30 cellular contexts compared by ENCODE assay signal in genomic region chr7:135683609-135684008, GRCh38. TPM values are rescaled to one million over a fixed set of nuclear protein-coding genes. Genes with fewer than 3 reads are reported as not detected.
A peak's percentile ranks its signal among the peaks of the same experiment; 100 is the strongest.
DNase-seq lines count a peak whose midpoint lies in the region; TF ChIP-seq lines count a peak whose summit lies in the region.
"Had no signal": no experiment of that assay in that cellular context is flagged by ENCODE, and none has a peak within 500 bp of the region (broad histone marks: within the 10 kb centered on the region; RNA-seq: fewer than 3 reads in every experiment).

No MANE protein-coding gene starts in this region.

- no peaks in the 10 kb centered on the region for H3K36me3 ChIP-seq in GM23248 (ENCODE audit: low read depth)
- peaks cover 0 to 12% of the 10 kb centered on the region in 2 donors for H3K36me3 ChIP-seq in ascending aorta
- peaks cover 0 to 4% of the 10 kb centered on the region in 2 donors for H3K36me3 ChIP-seq in esophagus (ENCODE audit: control insufficient read depth in 2 of 2, insufficient read depth in 2 of 2, low read length in 1 of 2)
- H3K36me3 ChIP-seq in trophoblast cell (ENCODE audit: control insufficient read depth in 1 of 2, insufficient read depth in 2 of 2, low read length in 2 of 2), result peaks cover 8 to 17% of the 10 kb centered on the region in 2 experiments
- H3K36me3 ChIP-seq in osteoblast (ENCODE audit: insufficient read depth, low read length), result no peaks in the 10 kb centered on the region
- H3K36me3 ChIP-seq: adrenal gland, transverse colon had no signal

- TF ChIP-seq CTCF in ascending aorta (IDR thresholded peaks at IDR 0.05) (no peak), osteoblast (IDR thresholded peaks at IDR 0.05; ENCODE audit: extremely low read depth, low read depth, low read length) (no peak), GM20000 (IDR thresholded peaks at IDR 0.05; ENCODE audit: extremely low read depth, missing control alignments) (no peak)

- H3K79me1 ChIP-seq in trophoblast cell (ENCODE audit: low read length), result peaks cover 24% of the 10 kb centered on the region

- peak overlapping the region; percentile 6 for H4K8ac ChIP-seq in trophoblast cell (ENCODE audit: low read depth, low read length)

- H4K20me1 ChIP-seq in GM23248 (ENCODE audit: insufficient read depth) (no peaks in the 10 kb centered on the region), osteoblast (ENCODE audit: insufficient read depth, low read length) (peaks cover 2% of the 10 kb centered on the region)

- peak overlapping the region; percentile 32 for H2BK5ac ChIP-seq in trophoblast cell (ENCODE audit: low read depth, low read length, poor library complexity)

- intact Hi-C loops in ascending aorta (cut with DNase I), result loop anchor here (2.0 kb wide), 1 partner anchor 61 kb away; no protein-coding TSS in a partner anchor

- H3K9me2 ChIP-seq in GM23248 (ENCODE audit: insufficient read depth), result no peaks in the 10 kb centered on the region

- H3K4me2 ChIP-seq in GM23248 (ENCODE audit: unreplicated experiment), result peak overlapping the region; percentile 38
- no peak overlapping the region for H3K4me2 ChIP-seq in trophoblast cell (ENCODE audit: low read length)
- no peak overlapping the region for H3K4me2 ChIP-seq in osteoblast (ENCODE audit: insufficient read depth, low read length)
- H3K4me2 ChIP-seq: GM23338 had no signal

- H3K9ac ChIP-seq in GM23248, result no peak overlapping the region
- no peak overlapping the region for H3K9ac ChIP-seq in trophoblast cell (ENCODE audit: low read length)

- 97 to 99% methylated on average over 3 of the region's 3 CpGs for WGBS in GM23248 (ENCODE audit: low coverage in 1 of 2, low lambda C conversion rate in 2 of 2, missing lambda C conversion rate in 2 of 2), 2 experiments
- WGBS in esophagus, 2 donors, result 42 to 77% methylated on average over 3 of the region's 3 CpGs
- WGBS in trophoblast cell (ENCODE audit: extremely low coverage, insufficient coverage, insufficient read length), result no CpG with 5 or more reads among the region's 3 CpGs

- H3K79me2 ChIP-seq in GM23248 (ENCODE audit: insufficient read depth) (peaks cover 92% of the 10 kb centered on the region), trophoblast cell (ENCODE audit: control insufficient read depth, insufficient read depth, low read length, poor library complexity) (no peaks in the 10 kb centered on the region), osteoblast (ENCODE audit: insufficient read depth, low read length) (peaks cover 39% of the 10 kb centered on the region)

- peaks cover 33% of the 10 kb centered on the region for H3F3A ChIP-seq in GM23248 (ENCODE audit: insufficient read depth)

- H3K9me3 ChIP-seq in GM23248 (ENCODE audit: low read depth) (no peaks in the 10 kb centered on the region), ascending aorta (no peaks in the 10 kb centered on the region), esophagus (ENCODE audit: control insufficient read depth in 2 of 2, insufficient read depth in 1 of 2, low read depth in 1 of 2, low read length in 1 of 2) (no peaks in the 10 kb centered on the region), trophoblast cell (ENCODE audit: insufficient read depth, low read depth, low read length) (no peaks in the 10 kb centered on the region), osteoblast (ENCODE audit: low read depth, low read length) (no peaks in the 10 kb centered on the region)
- H3K9me3 ChIP-seq: adrenal gland, transverse colon had no signal

- no peak overlapping the region for H3K4me3 ChIP-seq in GM23248
- H3K4me3 ChIP-seq in ascending aorta, result no peak overlapping the region
- no peak overlapping the region for H3K4me3 ChIP-seq in esophagus (ENCODE audit: low read depth in 1 of 2, low read length in 2 of 2)
- no peak overlapping the region for H3K4me3 ChIP-seq in trophoblast cell (ENCODE audit: low read depth, low read length)
- no peak overlapping the region for H3K4me3 ChIP-seq in osteoblast (ENCODE audit: insufficient read depth, low read length)
- H3K4me3 ChIP-seq: adrenal gland, GM23338, transverse colon had no signal

- peak overlapping the region; percentile 29 for H4K91ac ChIP-seq in trophoblast cell (ENCODE audit: low read depth, low read length)

- H2AFZ ChIP-seq in GM23248 (no peak overlapping the region), trophoblast cell (ENCODE audit: insufficient read depth, low read length, poor library complexity) (no peak overlapping the region), osteoblast (ENCODE audit: low read length) (no peak overlapping the region)
- H2AFZ ChIP-seq: GM23338 had no signal

- DNase-seq in GM23248, result no peak
- DNase-seq in ascending aorta (ENCODE audit: low spot score in 2 of 2), result no peak
- no peak for DNase-seq in trophoblast cell
- DNase-seq in osteoblast (ENCODE audit: insufficient read length, low spot score, missing footprints), result no peak
- no peak for DNase-seq in GDM1 (lab: John Stamatoyannopoulos, UW)
- no peak for DNase-seq in T-helper 9 cell
- no peak for DNase-seq in GM20000 (ENCODE audit: low spot score)
- DNase-seq: activated CD4-positive, alpha-beta memory T cell treated with anti-CD3 and anti-CD28 coated beads, Interleukin-2, amount 10 ng/mL, durations not matched to agents 7 days and 5 days; activated naive CD4-positive, alpha-beta T cell treated with anti-CD3 and anti-CD28 coated beads, Interleukin-2, amount 10 ng/mL, durations not matched to agents 7 days and 5 days; adrenal gland; DMS79 treated with DMSO at 0.1 percent for 48 hours; GF-D8; glutamatergic neuron; left ventricle myocardium superior; naive thymus-derived CD8-positive, alpha-beta T cell; NCI-H1092 treated with DMSO at 0.1 percent for 48 hours; NCI-H187; NCI-H526; NK-92 treated with Interleukin-12 subunit alpha and Interleukin-12 subunit beta, amount 100 ng/mL, for 24 hours; nucleus accumbens; SHP77; stimulated activated CD4-positive, alpha-beta T cell treated with anti-CD3 and anti-CD28 coated beads, Interleukin-15, amount 100 ng/mL, for 24 hours; transverse colon had no signal

- H3K4me1 ChIP-seq in GM23248 (ENCODE audit: insufficient read depth) (peaks cover 38% of the 10 kb centered on the region), ascending aorta (peaks cover 7 to 29% of the 10 kb centered on the region in 2 donors), esophagus (ENCODE audit: control insufficient read depth in 2 of 2, insufficient read depth in 2 of 2, low read length in 1 of 2) (peaks cover 0 to 14% of the 10 kb centered on the region in 2 donors), trophoblast cell (ENCODE audit: control insufficient read depth in 1 of 2, insufficient read depth in 2 of 2, low read length in 2 of 2) (peaks cover 15 to 30% of the 10 kb centered on the region in 2 experiments), osteoblast (ENCODE audit: insufficient read depth, low read length) (peaks cover 36% of the 10 kb centered on the region)
- H3K4me1 ChIP-seq: transverse colon had no signal

- H3K18ac ChIP-seq in trophoblast cell (ENCODE audit: low read length), result peak overlapping the region; percentile 51

- peak overlapping the region; percentile 61 for H2AK5ac ChIP-seq in trophoblast cell (ENCODE audit: low read length)

- no peak overlapping the region for H3K23ac ChIP-seq in trophoblast cell (ENCODE audit: low read length)

- no peak overlapping the region for H3K4ac ChIP-seq in trophoblast cell (ENCODE audit: low read depth, low read length)

- no peak overlapping the region for H4K12ac ChIP-seq in trophoblast cell (ENCODE audit: low read depth, low read length)

- no peak overlapping the region for H3K14ac ChIP-seq in trophoblast cell (ENCODE audit: low read length)

- peak overlapping the region; percentile 15 for H2BK120ac ChIP-seq in trophoblast cell (ENCODE audit: insufficient read depth, low read length, poor library complexity)

- in situ Hi-C loops in GM23248 (cut with MboI), result no loop called here

- H3K27me3 ChIP-seq in GM23248 (replicated peaks; ENCODE audit: insufficient read depth) (no peaks in the 10 kb centered on the region), ascending aorta (no peaks in the 10 kb centered on the region), esophagus (ENCODE audit: control insufficient read depth in 1 of 2, insufficient read depth in 2 of 2, low read length in 2 of 2) (no peaks in the 10 kb centered on the region), trophoblast cell (ENCODE audit: insufficient read depth, low read length) (no peaks in the 10 kb centered on the region), osteoblast (ENCODE audit: insufficient read depth, low read length) (no peaks in the 10 kb centered on the region)
- H3K27me3 ChIP-seq: adrenal gland, brain microvascular endothelial cell, transverse colon had no signal

- H3K27ac ChIP-seq in GM23248 (peak overlapping the region; percentile 49; the same call in 1 of the 2 replicates), ascending aorta (peak overlapping the region; percentile 2 to 33), esophagus (ENCODE audit: low read depth in 2 of 2, low read length in 1 of 2) (peak overlapping the region; percentile 60 to 62), trophoblast cell (ENCODE audit: low read depth, low read length) (peak overlapping the region; percentile 22), osteoblast (ENCODE audit: low read depth, low read length) (no peak overlapping the region)
- H3K27ac ChIP-seq: brain microvascular endothelial cell, transverse colon had no signal

- peak overlapping the region; percentile 58 for H2BK12ac ChIP-seq in trophoblast cell (ENCODE audit: low read length)

RNA-seq across cellular contexts. Expression of gene STMP1, which starts 21.3 kb away (rescaled TPM):
- 11.3 and 16.9 TPM in 2 replicates for total RNA-seq in GM23248 (2014; rRNA removed; shearing (Covaris generic))
- polyA plus RNA-seq in GM23248 (2016; fragmentation: Nextera tagmentation; extraction: Ambion mirVana) (93.2 and 97.0 TPM in 2 replicates), esophagus (10 to 100 TPM; 31.4 to 48.1 TPM)
- total RNA-seq in ascending aorta (10.1 TPM), osteoblast (18.8 and 21.5 TPM in 2 replicates)
- polyA plus RNA-seq in trophoblast cell (2013), result 41.4 and 42.5 TPM in 2 replicates

RNA-seq across cellular contexts. Expression of gene SLC13A4, which starts 44.4 kb away (rescaled TPM):
- total RNA-seq in GM23248 (2014; rRNA removed; shearing (Covaris generic)), result 0.11 TPM in 1 of 2 replicates, not detected in the other
- 0.62 and 1.9 TPM in 2 replicates for polyA plus RNA-seq in GM23248 (2016; fragmentation: Nextera tagmentation; extraction: Ambion mirVana)
- total RNA-seq in ascending aorta, result 0.21 TPM
- polyA plus RNA-seq in esophagus, result 10 to 100 TPM in 1 of 2 donors, 1 to 10 TPM in 1; 7.1 to 11.0 TPM
- 437 and 491 TPM in 2 replicates for polyA plus RNA-seq in trophoblast cell (2013)
- total RNA-seq in osteoblast, result 0.36 and 0.88 TPM in 2 replicates
- total RNA-seq: activated CD4-positive, alpha-beta memory T cell treated with anti-CD3 and anti-CD28 coated beads, Interleukin-2, amount 10 ng/mL, durations not matched to agents 7 days and 5 days; endothelial cell of umbilical vein; HT-29; mononuclear cell; naive thymus-derived CD8-positive, alpha-beta T cell; pulmonary artery endothelial cell had no signal
- polyA plus RNA-seq: endothelial cell of umbilical vein had no signal
